26 cellular contexts compared by ENCODE assay signal in the genomic region with DNA sequence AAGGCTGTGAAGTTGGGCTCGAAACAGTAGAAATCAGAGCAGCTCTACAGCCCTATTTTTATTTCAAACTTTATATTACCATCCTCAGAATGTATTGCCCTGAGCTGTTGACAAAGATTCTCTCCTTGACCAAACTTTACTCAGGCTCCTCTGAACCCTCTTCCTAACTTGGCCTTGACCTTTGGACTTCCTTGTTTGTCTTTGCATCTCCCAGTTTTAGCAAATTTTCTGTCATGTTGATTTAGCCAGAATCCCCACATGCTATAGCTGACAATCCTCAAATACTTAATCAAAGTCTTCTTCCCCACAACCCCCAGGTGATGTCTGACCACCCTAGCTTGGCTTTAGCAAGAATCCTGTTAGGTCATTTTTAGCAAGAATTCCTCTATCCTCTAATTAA.
DNase-seq lines count a peak whose midpoint lies in the region; ATAC-seq, FAIRE-seq and TF ChIP-seq lines count a peak whose summit lies in the region.
"Had no signal": no experiment of that assay in that cellular context is flagged by ENCODE, and none has a peak within 500 bp of the region (broad histone marks: within the 10 kb centered on the region; RNA-seq: fewer than 3 reads in every experiment).

No MANE protein-coding gene starts in this region.

- TF ChIP-seq RAD21 in HepG2 (CRISPR knock-in tag; IDR thresholded peaks at IDR 0.05) (no peak), liver (IDR thresholded peaks at IDR 0.05) (no peak)

- ATAC-seq in HepG2 (no peak), right lobe of liver (no peak), omental fat pad (ENCODE audit: low FRiP score) (peak; percentile 17), HG03460 (IDR thresholded peaks at IDR 0.05; ENCODE audit: unreplicated experiment) (no peak)
- ATAC-seq: GM12878 had no signal

- H3K36me3 ChIP-seq in HepG2 (replicated peaks in 1 of 2; ENCODE audit: control insufficient read depth in 1 of 2, insufficient read depth in 2 of 2, low read length in 2 of 2) (no peaks in the 10 kb centered on the region), right lobe of liver (no peaks in the 10 kb centered on the region), liver (ENCODE audit: control insufficient read depth in 4 of 4, insufficient read depth in 3 of 4, low read depth in 1 of 4, low read length in 3 of 4) (no peaks in the 10 kb centered on the region)
- H3K36me3 ChIP-seq: BE2C, BLaER1 had no signal

- H2AFZ ChIP-seq in HepG2 (ENCODE audit: low read length): no peak overlapping the region

- H3K9ac ChIP-seq in HepG2 (ENCODE audit: insufficient read depth, low read depth, low read length): no peak overlapping the region
- no peak overlapping the region for H3K9ac ChIP-seq in liver (ENCODE audit: low read depth in 1 of 2, low read length in 2 of 2)
- H3K9ac ChIP-seq: BLaER1 had no signal

- BruUV-seq in HepG2 (replicated peaks; lab: Mats Ljungman, UMichigan): no TSS peak

- POLR2A ChIA-PET in HepG2 (lab: Yijun Ruan, JAX): interaction anchor here (0.9 to 1.8 kb wide), 6 partner anchors 12 to 116 kb away, joined by 3 to 8 read pairs (median 4); a partner anchor contains a TSS

- H3K27ac ChIP-seq in HepG2 (ENCODE audit: extremely low read length, insufficient read depth, low read length) (peak overlapping the region; percentile 21), right lobe of liver (peak overlapping the region in 1 of 3 donors; percentile 7), liver (ENCODE audit: low read depth in 1 of 2, low read length in 2 of 2) (no peak overlapping the region)
- H3K27ac ChIP-seq: BLaER1 had no signal

- H3K4me1 ChIP-seq in HepG2 (ENCODE audit: insufficient read depth, low read length): peaks cover 78% of the 10 kb centered on the region
- H3K4me1 ChIP-seq in right lobe of liver: peaks cover 0 to 30% (median 0%) of the 10 kb centered on the region in 4 donors
- peaks cover 0 to 11% (median 6%) of the 10 kb centered on the region in 4 donors for H3K4me1 ChIP-seq in liver (ENCODE audit: control insufficient read depth in 4 of 4, insufficient read depth in 4 of 4, low read length in 3 of 4)
- H3K4me1 ChIP-seq: BE2C had no signal

- WGBS in HepG2 (ENCODE audit: low lambda C conversion rate): 40% methylated on average over 1 of the region's 1 CpG
- 89% methylated on average over 1 of the region's 1 CpG for WGBS in right lobe of liver (ENCODE audit: insufficient coverage, low coverage, low lambda C conversion rate, missing lambda C conversion rate)
- WGBS in liver: 88% methylated on average over 1 of the region's 1 CpG

- peak; percentile 47 for FAIRE-seq in HepG2 (lab: Jason Lieb, UNC)
- FAIRE-seq: A204.1, GM12878, GM12892, GM18507 had no signal

- CTCF ChIA-PET in HepG2 (lab: Yijun Ruan, JAX; ENCODE audit: low intra/inter-chr PET ratio, low total read pairs): no interaction called here

- in situ Hi-C loops in HepG2 (cut with HindIII; ENCODE audit: extremely low pct_ligation_motif_present, low pct_unique_long_range_greater_than_20kb): no loop called here

- TF ChIP-seq CTCF in HepG2 (CRISPR knock-in tag; IDR thresholded peaks at IDR 0.05) (no peak), right lobe of liver (IDR thresholded peaks at IDR 0.05) (no peak), liver (IDR thresholded peaks at IDR 0.05; ENCODE audit: low read depth, low read length, missing input control) (no peak), omental fat pad (IDR thresholded peaks at IDR 0.05) (no peak)

- H3K79me2 ChIP-seq in HepG2 (ENCODE audit: insufficient read depth, low read length): no peaks in the 10 kb centered on the region

- H3K4me3 ChIP-seq in HepG2 (replicated peaks in 1 of 3; ENCODE audit: insufficient read depth in 1 of 3, low read depth in 2 of 3, low read length in 3 of 3) (no peak overlapping the region), right lobe of liver (no peak overlapping the region), liver (ENCODE audit: low read depth in 1 of 3, low read length in 3 of 3) (no peak overlapping the region)
- H3K4me3 ChIP-seq: BLaER1, GM12878 had no signal

- peak overlapping the region; percentile 13; the same call in 1 of the 2 replicates for H3K4me2 ChIP-seq in HepG2 (ENCODE audit: low read depth, low read length)
- H3K4me2 ChIP-seq: BLaER1 had no signal

- TF ChIP-seq EP300 in HepG2 (IDR thresholded peaks at IDR 0.05; ENCODE audit: low read depth in 2 of 2, low read length in 2 of 2): peak in 1 of 2 experiments; percentile 88; a peak in 2 of 4 replicates
- peak; percentile 58; the same call in 1 of the 2 replicates for TF ChIP-seq EP300 in HepG2 (CRISPR knock-in tag; IDR thresholded peaks at IDR 0.05; ENCODE audit: borderline replicate concordance)

- TF ChIP-seq POLR2A in HepG2 (IDR thresholded peaks at IDR 0.05; ENCODE audit: insufficient read depth in 1 of 2, low read depth in 2 of 2, low read length in 2 of 2) (no peak), right lobe of liver (IDR thresholded peaks at IDR 0.05) (no peak)

- intact Hi-C loops in HepG2 (cut with micrococcal nuclease; ENCODE audit: unreplicated experiment): loop anchor here (5.0 kb wide), 1 partner anchor 1502 kb away; no protein-coding TSS in a partner anchor
- intact Hi-C loops in right lobe of liver (cut with DNase I): no loop called here

- H3K9me3 ChIP-seq in HepG2 (ENCODE audit: low read length) (peaks cover 9% of the 10 kb centered on the region), right lobe of liver (no peaks in the 10 kb centered on the region), liver (ENCODE audit: control insufficient read depth in 4 of 4, low read length in 3 of 4) (no peaks in the 10 kb centered on the region)
- H3K9me3 ChIP-seq: BE2C had no signal

- H3K27me3 ChIP-seq in HepG2 (ENCODE audit: control insufficient read depth in 1 of 2, insufficient read depth in 2 of 2, low read length in 2 of 2) (no peaks in the 10 kb centered on the region), right lobe of liver (no peaks in the 10 kb centered on the region), liver (ENCODE audit: control insufficient read depth in 4 of 4, insufficient read depth in 4 of 4, low read length in 3 of 4) (no peaks in the 10 kb centered on the region)
- H3K27me3 ChIP-seq: BE2C, BLaER1 had no signal

- peak; percentile 86 for DNase-seq in HepG2 (ENCODE audit: low spot score)
- no peak for DNase-seq in right lobe of liver
- no peak for DNase-seq in omental fat pad (ENCODE audit: low spot score)
- no peak for DNase-seq in NK-92 (lab: John Stamatoyannopoulos, UW; ENCODE audit: unreplicated experiment)
- DNase-seq in NCI-H2081 treated with DMSO at 0.1 percent for 48 hours (lab: John Stamatoyannopoulos, UW): no peak
- DNase-seq: 8988T; ACHN; BE2C; C1 segment of cervical spinal cord; CD4-positive, alpha-beta memory T cell; CD4-positive, CD25-positive, alpha-beta regulatory T cell; CD8-positive, alpha-beta memory T cell; COR-L47; DMS 273 treated with DMSO at 0.1 percent for 48 hours; DMS153; DMS53; DMS79; DND-41; GDM1 had no signal

- no peaks in the 10 kb centered on the region for H4K20me1 ChIP-seq in HepG2 (ENCODE audit: insufficient read depth, low read length)
- H4K20me1 ChIP-seq: BLaER1 had no signal

TF ChIP-seq in HepG2, 621 proteins besides CTCF, POLR2A, EP300 and RAD21 (continues in another document):
- TF ChIP-seq ZNF253 (CRISPR knock-in tag; IDR thresholded peaks at IDR 0.05; ENCODE audit: borderline replicate concordance): no peak
- no peak for TF ChIP-seq NFKBIZ (CRISPR knock-in tag; IDR thresholded peaks at IDR 0.05)
- peak; percentile 98 for TF ChIP-seq HNF4A (CRISPR knock-in tag; IDR thresholded peaks at IDR 0.05)

TF ChIP-seq in liver, 16 proteins besides CTCF, POLR2A, EP300 and RAD21:
- TF ChIP-seq EGR1 (IDR thresholded peaks at IDR 0.05; ENCODE audit: low read depth in 2 of 2) (no peak), HNF4G (IDR thresholded peaks at IDR 0.05) (peak; percentile 17), HNF4A (conservative IDR thresholded peaks at IDR 0.05) (peak in 1 of 2 donors; percentile 58)
TF ChIP-seq in liver: peak in this region for 2.
